In genomic region chr17:49687878-49688491, GRCh38 we compare ENCODE assay signal across 8 cellular contexts. TPM values are rescaled to one million over a fixed set of nuclear protein-coding genes. Genes with fewer than 3 reads are reported as not detected.
DNase-seq lines count a peak whose midpoint lies in the region; ATAC-seq, FAIRE-seq and TF ChIP-seq lines count a peak whose summit lies in the region.

No MANE protein-coding gene starts in this region.

- peak overlapping the region; percentile 45 for H2AFZ ChIP-seq in endothelial cell of umbilical vein (ENCODE audit: low read depth, low read length)

- H3K9me3 Mint-ChIP-seq in progenitor cell of endocrine pancreas (ENCODE audit: low read depth): no peaks in the 10 kb centered on the region

- H3K27ac Mint-ChIP-seq in progenitor cell of endocrine pancreas: peak overlapping the region; percentile 60

- H3K27me3 ChIP-seq in endothelial cell of umbilical vein (ENCODE audit: control insufficient read depth in 2 of 2, insufficient read depth in 2 of 2, low read length in 2 of 2) (no peaks in the 10 kb centered on the region), WERI-Rb-1 (ENCODE audit: insufficient read depth, low read depth, severe bottlenecking) (no peaks in the 10 kb centered on the region)

- peak; percentile 35 for DNase-seq in GDM1 (lab: John Stamatoyannopoulos, UW)
- peak; percentile 11 for DNase-seq in RPMI7951 (ENCODE audit: low read depth)
- DNase-seq in endothelial cell of umbilical vein (ENCODE audit: low read depth, low spot score): peak; percentile 96
- no peak for DNase-seq in progenitor cell of endocrine pancreas (ENCODE audit: low spot score, unreplicated experiment)
- DNase-seq in amygdala (lab: John Stamatoyannopoulos, UW): no peak
- no peak for DNase-seq in GM12892 (ENCODE audit: insufficient read length)
- DNase-seq in WERI-Rb-1: no peak

- H3K4me3 ChIP-seq in endothelial cell of umbilical vein (replicated peaks in 1 of 3; ENCODE audit: insufficient read depth in 1 of 3, low read depth in 1 of 3, low read length in 3 of 3) (no peak overlapping the region), WERI-Rb-1 (ENCODE audit: low read depth, low read length) (no peak overlapping the region)

- H3K27ac ChIP-seq in endothelial cell of umbilical vein (ENCODE audit: insufficient read depth, low read depth, low read length) (peak overlapping the region; percentile 87), WERI-Rb-1 (no peak overlapping the region)

- no peaks in the 10 kb centered on the region for H4K20me1 ChIP-seq in endothelial cell of umbilical vein (replicated peaks; ENCODE audit: control insufficient read depth, extremely low read depth, insufficient read depth, low read length)

- POLR2A ChIA-PET in endothelial cell of umbilical vein (lab: Charles Lee): interaction anchor here (1.1 kb wide), 1 partner anchor 11 kb away, joined by 10 read pairs; the partner anchor contains the start of gene SPOP

- dilution Hi-C loops in endothelial cell of umbilical vein (cut with MboI; ENCODE audit: extremely low pct_ligation_motif_present, low sequenced_read_pairs): no loop called here

- H3K9me3 ChIP-seq in endothelial cell of umbilical vein (replicated peaks; ENCODE audit: control insufficient read depth, insufficient read depth, low read length) (no peaks in the 10 kb centered on the region), WERI-Rb-1 (ENCODE audit: severe bottlenecking) (no peaks in the 10 kb centered on the region)

- no peak for ATAC-seq in HG02870 (IDR thresholded peaks at IDR 0.05; ENCODE audit: unreplicated experiment)

- H3K4me1 ChIP-seq in endothelial cell of umbilical vein (ENCODE audit: control insufficient read depth, extremely low read depth, insufficient read depth, low read length): peaks cover 42% of the 10 kb centered on the region

- no peaks in the 10 kb centered on the region for H3K79me2 ChIP-seq in endothelial cell of umbilical vein (ENCODE audit: control insufficient read depth, insufficient read depth, low read length)

- no peaks in the 10 kb centered on the region for H3K9me1 ChIP-seq in endothelial cell of umbilical vein (replicated peaks; ENCODE audit: control insufficient read depth, extremely low read depth, insufficient read depth, low read length)

- BruUV-seq in endothelial cell of umbilical vein (replicated peaks; lab: Mats Ljungman, UMichigan): no TSS peak

- TF ChIP-seq POLR2A in endothelial cell of umbilical vein (IDR thresholded peaks at IDR 0.05; ENCODE audit: low read depth, low read length): peak; percentile 70
- no peak for TF ChIP-seq POLR2A in GM12892 (IDR thresholded peaks at IDR 0.05; ENCODE audit: low read depth, low read length)

- intact Hi-C loops in endothelial cell of umbilical vein (cut with micrococcal nuclease): loop anchor here (1.0 to 2.0 kb wide), 3 partner anchors 10 to 65 kb away; partner anchors contain the start of gene SPOP

- FAIRE-seq in endothelial cell of umbilical vein (lab: Jason Lieb, UNC) (peak; percentile 91), GM12892 (lab: Jason Lieb, UNC) (no peak)

- peaks cover 16% of the 10 kb centered on the region for H3K27me3 Mint-ChIP-seq in progenitor cell of endocrine pancreas

- peak overlapping the region; percentile 32 for H3K4me2 ChIP-seq in endothelial cell of umbilical vein (ENCODE audit: insufficient read depth, low read length)

- peak overlapping the region; percentile 64 for H3K9ac ChIP-seq in endothelial cell of umbilical vein (replicated peaks; ENCODE audit: extremely low read depth, insufficient read depth, low read length)

- no peaks in the 10 kb centered on the region for H3K36me3 Mint-ChIP-seq in progenitor cell of endocrine pancreas (ENCODE audit: insufficient read depth)

- H3K4me3 Mint-ChIP-seq in progenitor cell of endocrine pancreas (ENCODE audit: low read depth): no peak overlapping the region

- peaks cover 5% of the 10 kb centered on the region for H3K4me1 Mint-ChIP-seq in progenitor cell of endocrine pancreas (ENCODE audit: low read depth)

- TF ChIP-seq CTCF in endothelial cell of umbilical vein (IDR thresholded peaks at IDR 0.05; ENCODE audit: extremely low read depth in 1 of 2, insufficient read depth in 1 of 2, low read depth in 1 of 2, low read length in 2 of 2) (no peak), progenitor cell of endocrine pancreas (IDR thresholded peaks at IDR 0.05; ENCODE audit: unreplicated experiment) (no peak), WERI-Rb-1 (IDR thresholded peaks at IDR 0.05; ENCODE audit: low read depth, low read length) (no peak)

- H3K36me3 ChIP-seq in endothelial cell of umbilical vein (ENCODE audit: control insufficient read depth in 2 of 2, extremely low read depth in 1 of 2, insufficient read depth in 2 of 2, low read length in 2 of 2) (no peaks in the 10 kb centered on the region), WERI-Rb-1 (no peaks in the 10 kb centered on the region)

- CTCF ChIA-PET in endothelial cell of umbilical vein (lab: Charles Lee): interaction anchor here (1.0 to 24.3 kb wide), 6 partner anchors 8 to 117 kb away, joined by 3 to 786 read pairs (median 4); partner anchors contain the start of gene NXPH3

TF ChIP-seq in endothelial cell of umbilical vein, 7 proteins besides CTCF, POLR2A, EP300 and RAD21:
- TF ChIP-seq JUN (IDR thresholded peaks at IDR 0.05; ENCODE audit: borderline replicate concordance, insufficient read depth, insufficient read length, low read depth) (peak; percentile 57), MAX (IDR thresholded peaks at IDR 0.05; ENCODE audit: insufficient read depth, insufficient read length) (peak; percentile 81), EZH2 (IDR thresholded peaks at IDR 0.05; ENCODE audit: borderline replicate concordance, low read depth, low read length, severe bottlenecking) (no peak), POLR2AphosphoS5 (IDR thresholded peaks at IDR 0.05; ENCODE audit: insufficient read depth, low read depth, low read length) (peak; percentile 87), MYC (IDR thresholded peaks at IDR 0.05; ENCODE audit: low read depth, low read length) (peak; percentile 91), GATA2 (IDR thresholded peaks at IDR 0.05; ENCODE audit: insufficient read depth, insufficient read length, low read depth, low read length) (peak; percentile 48)

RNA-seq across cellular contexts. Expression of gene SPOP, which starts 10.1 kb away (rescaled TPM):
- 32.1 and 34.1 TPM in 2 replicates for total RNA-seq in RPMI7951 (2014; rRNA removed; shearing (Covaris generic))
- total RNA-seq in endothelial cell of umbilical vein (61.0 and 61.9 TPM in 2 replicates), progenitor cell of endocrine pancreas (53.7 and 58.0 TPM in 2 replicates)
- 46.9 and 55.5 TPM in 2 replicates for polyA plus RNA-seq in endothelial cell of umbilical vein
- 42.6 and 43.6 TPM in 2 replicates for polyA plus RNA-seq in endothelial cell of umbilical vein (2011; cell fraction: cytosol; rRNA removed)
- 85.1 and 105 TPM in 2 replicates for polyA plus RNA-seq in endothelial cell of umbilical vein (2011; cell fraction: nucleus; rRNA removed)
- polyA plus RNA-seq in endothelial cell of umbilical vein (2012): 45.0 and 51.7 TPM in 2 replicates
- polyA minus RNA-seq in endothelial cell of umbilical vein: 91.0 and 97.0 TPM in 2 replicates
- polyA minus RNA-seq in endothelial cell of umbilical vein (2011; cell fraction: cytosol; rRNA and poly(A)+ RNA removed): 45.3 TPM
- polyA minus RNA-seq in endothelial cell of umbilical vein (2011; cell fraction: nucleus; rRNA and poly(A)+ RNA removed): 58.0 and 66.0 TPM in 2 replicates
- 30.3 TPM for polyA plus RNA-seq in GM12892 (2012; ENCODE audit: missing spikeins)

RNA-seq across cellular contexts. Expression of gene SLC35B1, which starts 19.8 kb away (rescaled TPM):
- 52.0 and 63.8 TPM in 2 replicates for total RNA-seq in RPMI7951 (2014; rRNA removed; shearing (Covaris generic))
- total RNA-seq in endothelial cell of umbilical vein: 87.0 and 96.7 TPM in 2 replicates
- polyA plus RNA-seq in endothelial cell of umbilical vein: 138 and 142 TPM in 2 replicates
- 119 and 127 TPM in 2 replicates for polyA plus RNA-seq in endothelial cell of umbilical vein (2011; cell fraction: cytosol; rRNA removed)
- 122 and 125 TPM in 2 replicates for polyA plus RNA-seq in endothelial cell of umbilical vein (2011; cell fraction: nucleus; rRNA removed)
- polyA plus RNA-seq in endothelial cell of umbilical vein (2012): 79.0 and 87.8 TPM in 2 replicates
- polyA minus RNA-seq in endothelial cell of umbilical vein: 152 and 154 TPM in 2 replicates
- polyA minus RNA-seq in endothelial cell of umbilical vein (2011; cell fraction: cytosol; rRNA and poly(A)+ RNA removed): 36.4 TPM
- 57.4 and 88.7 TPM in 2 replicates for polyA minus RNA-seq in endothelial cell of umbilical vein (2011; cell fraction: nucleus; rRNA and poly(A)+ RNA removed)
- total RNA-seq in progenitor cell of endocrine pancreas: 67.4 and 72.2 TPM in 2 replicates
- 28.3 TPM for polyA plus RNA-seq in GM12892 (2012; ENCODE audit: missing spikeins)

Comparison
In these comparisons a context has a peak if more than half of its experiments do, and no peak if none do; other contexts are left out.
1. DNase-seq: peak in GDM1 (single experiment), RPMI7951 (single experiment) and endothelial cell of umbilical vein (single experiment); none in progenitor cell of endocrine pancreas (single experiment), amygdala (0 of 56), GM12892 (single experiment) and WERI-Rb-1 (single experiment).